ENCODE assay signal across 9 cellular contexts in the genomic region with DNA sequence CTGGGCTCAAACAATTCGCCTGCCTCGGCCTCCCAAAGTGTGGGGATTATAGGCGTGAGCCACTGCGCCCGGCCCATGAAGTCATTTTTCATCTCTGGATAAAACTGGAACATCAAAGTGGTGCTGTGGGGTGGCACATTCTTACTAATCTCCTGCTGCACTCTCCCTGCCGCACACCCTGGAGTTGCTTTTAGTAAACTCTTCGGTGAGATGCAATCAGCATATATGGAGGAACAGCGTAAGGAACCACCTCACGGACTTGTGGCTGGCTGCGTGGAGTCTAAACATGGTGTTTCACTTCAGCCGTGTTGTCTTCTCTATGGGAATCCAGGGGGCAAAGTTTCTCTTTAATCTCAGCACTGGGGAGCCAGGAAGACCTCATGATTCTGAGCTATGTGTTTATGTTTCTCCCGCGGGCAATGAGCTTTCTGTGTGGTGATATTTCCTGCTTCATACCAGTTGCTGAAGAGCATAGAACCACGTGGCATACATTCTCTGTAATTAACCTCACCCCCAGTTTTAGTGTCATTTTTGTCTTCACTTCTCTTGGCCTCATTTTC. TPM values are rescaled to one million over a fixed set of nuclear protein-coding genes. Genes with fewer than 3 reads are reported as not detected.
DNase-seq lines count a peak whose midpoint lies in the region; ATAC-seq, FAIRE-seq and TF ChIP-seq lines count a peak whose summit lies in the region.
"Had no signal": no experiment of that assay in that cellular context is flagged by ENCODE, and none has a peak within 500 bp of the region (broad histone marks: within the 10 kb centered on the region; RNA-seq: fewer than 3 reads in every experiment).

No MANE protein-coding gene starts in this region.

- peak overlapping the region; percentile 97 for H3K27ac Mint-ChIP-seq in activated T-cell treated with anti-CD3 and anti-CD28 coated beads, Interleukin-2, amount 50 U/mL, for 72 hours

- CTCF ChIA-PET in A673 (lab: Charles Lee): no interaction called here
- CTCF ChIA-PET in PC-9 (lab: Charles Lee): no interaction called here

- peaks cover 69% of the 10 kb centered on the region for H3K4me1 Mint-ChIP-seq in activated T-cell treated with anti-CD3 and anti-CD28 coated beads, Interleukin-2, amount 50 U/mL, for 72 hours (ENCODE audit: low read depth)

- no peak for TF ChIP-seq CTCF in A673 (conservative IDR thresholded peaks at IDR 0.05; ENCODE audit: low read depth, low read length)
- no peak for TF ChIP-seq CTCF in lower lobe of right lung (IDR thresholded peaks at IDR 0.05)
- TF ChIP-seq CTCF in PC-9 (conservative IDR thresholded peaks at IDR 0.05): no peak
- no peak for TF ChIP-seq CTCF in gastrocnemius medialis (IDR thresholded peaks at IDR 0.05 in 4 of 5, conservative IDR thresholded peaks at IDR 0.05 in 1 of 5)
- TF ChIP-seq CTCF in GM20000 (IDR thresholded peaks at IDR 0.05; ENCODE audit: extremely low read depth, missing control alignments): no peak

- peak overlapping the region; percentile 90 to 96 for H3K4me3 Mint-ChIP-seq in activated T-cell treated with anti-CD3 and anti-CD28 coated beads, Interleukin-2, amount 50 U/mL, for 72 hours

- in situ Hi-C loops in gastrocnemius medialis (cut with MboI; ENCODE audit: low sequenced_read_pairs in 4 of 4): no loop called here

- H3K4me1 ChIP-seq in A673 (ENCODE audit: insufficient read depth, low read length, poor library complexity, severe bottlenecking) (peaks cover 69% of the 10 kb centered on the region), lower lobe of right lung (no peaks in the 10 kb centered on the region), PC-9 (replicated peaks; ENCODE audit: insufficient read depth) (peaks cover 17% of the 10 kb centered on the region), gastrocnemius medialis (no peaks in the 10 kb centered on the region)
- H3K4me1 ChIP-seq: SJSA1 had no signal

- H3K36me3 ChIP-seq in A673 (ENCODE audit: insufficient read depth, low read length, poor library complexity, severe bottlenecking): peaks cover 8% of the 10 kb centered on the region
- no peaks in the 10 kb centered on the region for H3K36me3 ChIP-seq in lower lobe of right lung
- H3K36me3 ChIP-seq in PC-9 (ENCODE audit: low read depth): no peaks in the 10 kb centered on the region
- no peaks in the 10 kb centered on the region for H3K36me3 ChIP-seq in gastrocnemius medialis
- H3K36me3 ChIP-seq: SJSA1 had no signal

- POLR2A ChIA-PET in A673 (lab: Charles Lee; ENCODE audit: low non-redundant PET) (no interaction called here), PC-9 (lab: Charles Lee; ENCODE audit: unreplicated experiment) (interaction anchor here (0.7 kb wide), 1 partner anchor 10 kb away, joined by 5 read pairs; no protein-coding TSS in a partner anchor)

- TSS peak; percentile 40 for BruUV-seq in A673 (replicated peaks; lab: Mats Ljungman, UMichigan)
- BruUV-seq in PC-9 (replicated peaks; lab: Mats Ljungman, UMichigan): no TSS peak

- H4K20me1 ChIP-seq in PC-9 (ENCODE audit: insufficient read depth): no peaks in the 10 kb centered on the region

- H3K27ac ChIP-seq in A673 (ENCODE audit: low read depth, low read length, poor library complexity, severe bottlenecking): peak overlapping the region; percentile 97
- no peak overlapping the region for H3K27ac ChIP-seq in lower lobe of right lung
- no peak overlapping the region for H3K27ac ChIP-seq in substantia nigra (ENCODE audit: low read depth, low read length, poor library complexity, severe bottlenecking)
- no peak overlapping the region for H3K27ac ChIP-seq in PC-9
- H3K27ac ChIP-seq in gastrocnemius medialis: no peak overlapping the region
- H3K27ac ChIP-seq: SJSA1 had no signal

- intact Hi-C loops in A673 (cut with micrococcal nuclease; ENCODE audit: unreplicated experiment): loop anchor here (5.0 kb wide), 1 partner anchor 42 kb away; no protein-coding TSS in a partner anchor
- intact Hi-C loops in lower lobe of right lung (cut with DNase I): no loop called here
- intact Hi-C loops in PC-9 (cut with micrococcal nuclease; ENCODE audit: unreplicated experiment): no loop called here
- intact Hi-C loops in gastrocnemius medialis (cut with DNase I; ENCODE audit: low total_unique reads): no loop called here

- ATAC-seq in activated T-cell treated with anti-CD3 and anti-CD28 coated beads, Interleukin-2, amount 50 U/mL, for 72 hours (replicated peaks in 1 of 2): peak; percentile 57 to 62
- ATAC-seq in lower lobe of right lung (no peak), gastrocnemius medialis (no peak)

- H3K27me3 ChIP-seq in A673 (replicated peaks; ENCODE audit: insufficient read depth, low read depth, low read length, poor library complexity) (no peaks in the 10 kb centered on the region), lower lobe of right lung (ENCODE audit: low read depth) (no peaks in the 10 kb centered on the region), PC-9 (ENCODE audit: insufficient read depth, low read depth) (no peaks in the 10 kb centered on the region), gastrocnemius medialis (no peaks in the 10 kb centered on the region)
- H3K27me3 ChIP-seq: SJSA1 had no signal

- H3K4me2 ChIP-seq in PC-9: no peak overlapping the region

- no peaks in the 10 kb centered on the region for H3K27me3 Mint-ChIP-seq in activated T-cell treated with anti-CD3 and anti-CD28 coated beads, Interleukin-2, amount 50 U/mL, for 72 hours (ENCODE audit: low read depth)

- no peak overlapping the region for H2AFZ ChIP-seq in PC-9

- H3K9me2 ChIP-seq in PC-9 (ENCODE audit: insufficient read depth): no peaks in the 10 kb centered on the region

- no peaks in the 10 kb centered on the region for H3K9me3 ChIP-seq in A673 (ENCODE audit: low read depth, low read length, poor library complexity, severe bottlenecking)
- H3K9me3 ChIP-seq in lower lobe of right lung: no peaks in the 10 kb centered on the region
- H3K9me3 ChIP-seq in PC-9 (ENCODE audit: insufficient read depth, low read depth): no peaks in the 10 kb centered on the region
- no peaks in the 10 kb centered on the region for H3K9me3 ChIP-seq in gastrocnemius medialis
- H3K9me3 ChIP-seq: SJSA1 had no signal

- H3K4me3 ChIP-seq in A673 (ENCODE audit: low read depth, low read length, poor library complexity, severe bottlenecking) (peak overlapping the region; percentile 19), lower lobe of right lung (peak overlapping the region; percentile 1), PC-9 (no peak overlapping the region), gastrocnemius medialis (no peak overlapping the region)
- H3K4me3 ChIP-seq: SJSA1 had no signal

- TF ChIP-seq POLR2A in gastrocnemius medialis (IDR thresholded peaks at IDR 0.05): no peak

- no peaks in the 10 kb centered on the region for H3K79me2 ChIP-seq in PC-9 (ENCODE audit: low read depth)

- no peaks in the 10 kb centered on the region for H3K9me3 Mint-ChIP-seq in activated T-cell treated with anti-CD3 and anti-CD28 coated beads, Interleukin-2, amount 50 U/mL, for 72 hours

- no peak for DNase-seq in A673 (ENCODE audit: low spot score)
- DNase-seq in GM19239 (ENCODE audit: insufficient read length, low spot score): no peak
- peak in 1 of 2 donors; percentile 65 for DNase-seq in activated T-cell treated with anti-CD3 and anti-CD28 coated beads, Interleukin-2, amount 50 U/mL, for 72 hours
- no peak for DNase-seq in lower lobe of right lung
- no peak for DNase-seq in substantia nigra (lab: John Stamatoyannopoulos, UW)
- DNase-seq in PC-9: no peak
- DNase-seq in gastrocnemius medialis: no peak
- no peak for DNase-seq in GM20000 (ENCODE audit: low spot score)

- no peaks in the 10 kb centered on the region; the same call in 1 of the 2 replicates for H3F3A ChIP-seq in PC-9 (ENCODE audit: insufficient read depth, low read depth)

- FAIRE-seq in GM19239 (lab: Jason Lieb, UNC): peak; percentile 96

- H3K36me3 Mint-ChIP-seq in activated T-cell treated with anti-CD3 and anti-CD28 coated beads, Interleukin-2, amount 50 U/mL, for 72 hours (ENCODE audit: insufficient read depth in 2 of 2): peaks cover 19 to 22% of the 10 kb centered on the region in 2 donors

RNA-seq across cellular contexts. Expression of a gene that starts 2.1 kb away (rescaled TPM):
- total RNA-seq in A673 (2021) (66.8 and 74.2 TPM in 2 replicates), lower lobe of right lung (9.2 TPM), PC-9 (2021) (not detected in 2 replicates), gastrocnemius medialis (under 1 TPM in 1 of 4 donors, not detected in 3; 0.26 TPM)
- 100 to 1,000 TPM; 150 to 182 TPM for total RNA-seq in activated T-cell treated with anti-CD3 and anti-CD28 coated beads, Interleukin-2, amount 50 U/mL, for 72 hours
- total RNA-seq: SJSA1 had no signal

Comparison
In these comparisons a context has a peak if more than half of its experiments do, and no peak if none do; other contexts are left out.
1. H3K4me3 ChIP-seq: peak in A673 (single experiment) and lower lobe of right lung (single experiment); none in PC-9 (single experiment) and gastrocnemius medialis (0 of 4).
2. ATAC-seq: peak in activated T-cell treated with anti-CD3 and anti-CD28 coated beads, Interleukin-2, amount 50 U/mL, for 72 hours (2 of 2); none in lower lobe of right lung (0 of 2) and gastrocnemius medialis (0 of 2).